ENCODE assay signal across 23 cellular contexts in the genomic region with DNA sequence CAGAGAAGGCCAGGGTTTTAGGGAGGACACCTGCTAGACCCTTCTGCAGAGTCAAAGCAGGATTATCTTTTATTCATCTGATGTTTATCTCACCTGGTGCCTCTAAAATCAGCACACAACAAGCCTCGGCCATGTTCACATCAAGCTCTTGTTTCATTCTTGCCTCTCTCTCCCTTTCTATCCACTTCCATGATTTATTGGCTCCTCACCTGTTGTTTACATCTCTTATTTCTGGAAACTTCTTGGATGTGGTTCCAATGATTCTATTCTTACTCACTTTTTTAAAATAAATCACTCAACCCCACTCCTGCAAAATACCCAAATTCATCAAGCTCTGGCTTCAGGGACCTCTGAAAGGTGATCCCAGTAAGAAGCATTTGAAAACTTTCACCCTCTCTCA.
"Had no signal": no experiment of that assay in that cellular context is flagged by ENCODE, and none has a peak within 500 bp of the region (broad histone marks: within the 10 kb centered on the region; RNA-seq: fewer than 3 reads in every experiment).

No MANE protein-coding gene starts in this region.

- ATAC-seq: esophagus mucosa; heart right ventricle; lower lobe of right lung; naive thymus-derived CD4-positive, alpha-beta T cell; right lobe of liver had no signal

- H3K4me1 Mint-ChIP-seq: central memory CD8-positive, alpha-beta T cell; memory B cell; neural crest cell had no signal

- H3K4me1 ChIP-seq: heart right ventricle, left ventricle myocardium inferior had no signal

- H3K4me3 ChIP-seq: heart right ventricle, left ventricle myocardium inferior, lower lobe of right lung, ovary, right lobe of liver, skin epidermis, stomach, thoracic aorta, transverse colon had no signal

- H3K4me3 Mint-ChIP-seq: central memory CD8-positive, alpha-beta T cell; memory B cell; naive thymus-derived CD4-positive, alpha-beta T cell; neural crest cell had no signal

- DNase-seq: cortex of kidney; effector memory CD4-positive, alpha-beta T cell; heart right ventricle; left cardiac atrium; left ventricle myocardium inferior; lower lobe of right lung; midbrain; naive thymus-derived CD4-positive, alpha-beta T cell; ovary; right lobe of liver; stimulated activated CD4-positive, alpha-beta T cell treated with anti-CD3 and anti-CD28 coated beads, Interleukin-2, amount 100 ng/mL, for 24 hours; stimulated activated CD4-positive, alpha-beta T cell treated with anti-CD3 and anti-CD28 coated beads, Interleukin-4, amount 100 ng/mL, for 4 hours; stimulated activated naive CD4-positive, alpha-beta T cell; stomach; substantia nigra; transverse colon had no signal

- H3K36me3 ChIP-seq: heart right ventricle, left ventricle myocardium inferior, lower lobe of right lung, ovary, right lobe of liver, stomach, thoracic aorta, transverse colon had no signal

- H3K27me3 ChIP-seq: heart right ventricle, ovary, right lobe of liver, stomach, transverse colon had no signal

- H3K27ac ChIP-seq: heart right ventricle, left ventricle myocardium inferior, lower lobe of right lung, ovary, right lobe of liver, thoracic aorta had no signal

- H3K9me3 ChIP-seq: left ventricle myocardium inferior, lower lobe of right lung, ovary, right lobe of liver, stomach, thoracic aorta, transverse colon had no signal

- H3K27ac Mint-ChIP-seq: memory B cell; naive thymus-derived CD4-positive, alpha-beta T cell; progenitor cell of endocrine pancreas had no signal

- H3K27me3 Mint-ChIP-seq: central memory CD8-positive, alpha-beta T cell had no signal
